In genomic region chr9:75146229-75146628, GRCh38 we compare ENCODE assay signal across 16 cellular contexts. TPM values are rescaled to one million over a fixed set of nuclear protein-coding genes. Genes with fewer than 3 reads are reported as not detected.
DNase-seq lines count a peak whose midpoint lies in the region; ATAC-seq, FAIRE-seq and TF ChIP-seq lines count a peak whose summit lies in the region.
"Had no signal": no experiment of that assay in that cellular context is flagged by ENCODE, and none has a peak within 500 bp of the region (broad histone marks: within the 10 kb centered on the region; RNA-seq: fewer than 3 reads in every experiment).

No MANE protein-coding gene starts in this region.

- peak overlapping the region; percentile 43 for H3K4me3 Mint-ChIP-seq in T-helper 2 cell treated with Interferon-gamma antibody and Interleukin-4, amounts not matched to agents 5 μg/mL and 100 μg/mL, for 36 hours
- H3K4me3 Mint-ChIP-seq in astrocyte (ENCODE audit: unreplicated experiment) = no peak overlapping the region
- peak overlapping the region in 8 of 10 donors; percentile 6 to 56 (median 45) for H3K4me3 Mint-ChIP-seq in naive thymus-derived CD4-positive, alpha-beta T cell

- no peaks in the 10 kb centered on the region for H3K79me2 ChIP-seq in astrocyte (ENCODE audit: insufficient read depth, low read length)

- H3K36me3 ChIP-seq in astrocyte (ENCODE audit: insufficient read depth, low read length) = peaks cover 9% of the 10 kb centered on the region
- H3K36me3 ChIP-seq in naive thymus-derived CD4-positive, alpha-beta T cell (ENCODE audit: control insufficient read depth in 2 of 3, insufficient read depth in 3 of 3, low read length in 3 of 3) = peaks cover 0 to 13% (median 0%) of the 10 kb centered on the region in 3 experiments

- H3K9me3 ChIP-seq in astrocyte (ENCODE audit: insufficient read depth, low read depth, low read length) = no peaks in the 10 kb centered on the region
- H3K9me3 ChIP-seq in naive thymus-derived CD4-positive, alpha-beta T cell (ENCODE audit: control insufficient read depth in 2 of 3, low read length in 3 of 3) = peaks cover 0 to 4% (median 0%) of the 10 kb centered on the region in 3 experiments
- H3K9me3 ChIP-seq: A549 had no signal

- no peak overlapping the region for H3K9ac ChIP-seq in astrocyte (ENCODE audit: low read length)

- H4K20me1 ChIP-seq in astrocyte (ENCODE audit: insufficient read depth, low read length) = no peaks in the 10 kb centered on the region

- DNase-seq in T-helper 2 cell treated with Interferon-gamma antibody and Interleukin-4, amounts not matched to agents 5 μg/mL and 100 μg/mL, for 36 hours (ENCODE audit: low spot score) = no peak
- DNase-seq in T-helper 2 cell (no peak), GM12891 (ENCODE audit: insufficient read length, low spot score) (no peak), astrocyte (ENCODE audit: low read depth) (peak; percentile 54), left colon (no peak), 8988T (no peak), NCI-H2196 (lab: John Stamatoyannopoulos, UW; ENCODE audit: unreplicated experiment) (no peak)
- no peak for DNase-seq in naive thymus-derived CD4-positive, alpha-beta T cell
- DNase-seq: activated CD4-positive, alpha-beta T cell treated with anti-CD3 and anti-CD28 coated beads for 4 hours; DMS79 treated with DMSO at 0.1 percent for 48 hours; H7; left cardiac atrium; NCI-H187 treated with DMSO at 0.1 percent for 48 hours had no signal

- peaks cover 71% of the 10 kb centered on the region for H3K36me3 Mint-ChIP-seq in T-helper 2 cell treated with Interferon-gamma antibody and Interleukin-4, amounts not matched to agents 5 μg/mL and 100 μg/mL, for 36 hours (ENCODE audit: low read depth)
- peaks cover 22% of the 10 kb centered on the region for H3K36me3 Mint-ChIP-seq in astrocyte (ENCODE audit: low read depth, unreplicated experiment)
- H3K36me3 Mint-ChIP-seq in naive thymus-derived CD4-positive, alpha-beta T cell = peaks cover 18 to 63% (median 43%) of the 10 kb centered on the region in 5 donors

- no peak overlapping the region for H3K27ac ChIP-seq in astrocyte (ENCODE audit: low read depth, low read length)
- H3K27ac ChIP-seq in naive thymus-derived CD4-positive, alpha-beta T cell (ENCODE audit: low read depth, low read length) = peak overlapping the region; percentile 28
- H3K27ac ChIP-seq: A549, tibial nerve had no signal

- POLR2A ChIA-PET in naive thymus-derived CD4-positive, alpha-beta T cell (lab: Charles Lee) = interaction anchor here (0.7 to 4.6 kb wide), 2 partner anchors 59 to 118 kb away, joined by 3 to 60 read pairs; partner anchors contain the start of genes NMRK1 and OSTF1

- CTCF ChIA-PET in naive thymus-derived CD4-positive, alpha-beta T cell (lab: Charles Lee) = interaction anchor here (1.1 kb wide), 1 partner anchor 17 kb away, joined by 4 read pairs; no protein-coding TSS in a partner anchor

- no peak for ATAC-seq in naive thymus-derived CD4-positive, alpha-beta T cell
- ATAC-seq in left colon = no peak
- ATAC-seq: A549, left cardiac atrium had no signal

- H3K4me2 ChIP-seq in astrocyte (ENCODE audit: low read length) = peak overlapping the region; percentile 1
- H3K4me2 ChIP-seq: A549 had no signal

- peaks cover 30% of the 10 kb centered on the region for H3K9me3 Mint-ChIP-seq in T-helper 2 cell treated with Interferon-gamma antibody and Interleukin-4, amounts not matched to agents 5 μg/mL and 100 μg/mL, for 36 hours
- H3K9me3 Mint-ChIP-seq in astrocyte (ENCODE audit: unreplicated experiment) = peaks cover 4% of the 10 kb centered on the region
- peaks cover 5 to 29% (median 20%) of the 10 kb centered on the region in 11 donors for H3K9me3 Mint-ChIP-seq in naive thymus-derived CD4-positive, alpha-beta T cell

- H3K4me1 Mint-ChIP-seq in T-helper 2 cell treated with Interferon-gamma antibody and Interleukin-4, amounts not matched to agents 5 μg/mL and 100 μg/mL, for 36 hours (ENCODE audit: low read depth) = peaks cover 57% of the 10 kb centered on the region
- H3K4me1 Mint-ChIP-seq in astrocyte (ENCODE audit: low read depth, unreplicated experiment) = peaks cover 36% of the 10 kb centered on the region
- H3K4me1 Mint-ChIP-seq in naive thymus-derived CD4-positive, alpha-beta T cell = peaks cover 38 to 95% (median 79%) of the 10 kb centered on the region in 7 donors

- peaks cover 22% of the 10 kb centered on the region for H3K4me1 ChIP-seq in astrocyte (ENCODE audit: insufficient read depth, low read length)
- peaks cover 54 to 70% of the 10 kb centered on the region in 2 donors for H3K4me1 ChIP-seq in naive thymus-derived CD4-positive, alpha-beta T cell (ENCODE audit: control insufficient read depth in 2 of 2, insufficient read depth in 2 of 2, low read length in 2 of 2)
- H3K4me1 ChIP-seq: A549 had no signal

- TF ChIP-seq POLR2A in GM12891 (IDR thresholded peaks at IDR 0.05; ENCODE audit: low read depth, low read length) = no peak

- no peaks in the 10 kb centered on the region for H3K27me3 Mint-ChIP-seq in T-helper 2 cell treated with Interferon-gamma antibody and Interleukin-4, amounts not matched to agents 5 μg/mL and 100 μg/mL, for 36 hours (ENCODE audit: low read depth)
- H3K27me3 Mint-ChIP-seq in astrocyte (ENCODE audit: low read depth, unreplicated experiment) = no peaks in the 10 kb centered on the region
- H3K27me3 Mint-ChIP-seq in naive thymus-derived CD4-positive, alpha-beta T cell = no peaks in the 10 kb centered on the region

- no peaks in the 10 kb centered on the region for H3K27me3 ChIP-seq in astrocyte (ENCODE audit: insufficient read depth, low read length)
- H3K27me3 ChIP-seq in naive thymus-derived CD4-positive, alpha-beta T cell (ENCODE audit: control insufficient read depth in 2 of 2, insufficient read depth in 2 of 2, low read length in 2 of 2) = no peaks in the 10 kb centered on the region
- H3K27me3 ChIP-seq: tibial nerve had no signal

- no peak for TF ChIP-seq CTCF in astrocyte (IDR thresholded peaks at IDR 0.05; ENCODE audit: insufficient read depth, low read depth, low read length)

- intact Hi-C loops in naive thymus-derived CD4-positive, alpha-beta T cell (cut with micrococcal nuclease) = loop anchor here (1.0 to 10.0 kb wide), 7 partner anchors 8 to 876 kb away; partner anchors contain the start of genes C9orf40 (in 1 of the 2), CARNMT1 (in 1 of the 2) and RORB (in 1 of the 2)
- intact Hi-C loops in left colon (cut with DNase I, micrococcal nuclease) = no loop called here

- no peak overlapping the region for H2AFZ ChIP-seq in astrocyte (ENCODE audit: low read depth, low read length)

- H3K27ac Mint-ChIP-seq in T-helper 2 cell treated with Interferon-gamma antibody and Interleukin-4, amounts not matched to agents 5 μg/mL and 100 μg/mL, for 36 hours = peak overlapping the region; percentile 55
- peak overlapping the region; percentile 73 for H3K27ac Mint-ChIP-seq in astrocyte (ENCODE audit: unreplicated experiment)
- H3K27ac Mint-ChIP-seq in naive thymus-derived CD4-positive, alpha-beta T cell = peak overlapping the region in 8 of 9 donors; percentile 40 to 84 (median 78)

- H3K4me3 ChIP-seq in astrocyte (ENCODE audit: insufficient read depth, low read depth, low read length) = no peak overlapping the region
- no peak overlapping the region for H3K4me3 ChIP-seq in naive thymus-derived CD4-positive, alpha-beta T cell (ENCODE audit: low read length)
- H3K4me3 ChIP-seq: A549, skin epidermis, tibial nerve had no signal

- FAIRE-seq in GM12891 (lab: Jason Lieb, UNC) (peak; percentile 23), astrocyte (lab: Jason Lieb, UNC) (peak; percentile 70)
- FAIRE-seq: A549 had no signal

TF ChIP-seq in GM12891, 5 proteins besides CTCF, POLR2A, EP300 and RAD21:
- TF ChIP-seq POU2F2 (IDR thresholded peaks at IDR 0.05; ENCODE audit: low read depth, low read length) (no peak), PAX5 (IDR thresholded peaks at IDR 0.05; ENCODE audit: insufficient read depth, low read length, severe bottlenecking) (no peak), TAF1 (IDR thresholded peaks at IDR 0.05; ENCODE audit: low read depth, low read length) (no peak), SPI1 (IDR thresholded peaks at IDR 0.05; ENCODE audit: low read depth, low read length) (no peak), POLR2AphosphoS5 (IDR thresholded peaks at IDR 0.05; ENCODE audit: low read depth, low read length) (no peak)

RNA-seq across cellular contexts. Expression of gene OSTF1, which starts 57.9 kb away (rescaled TPM):
- polyA plus RNA-seq in GM12891 (2012; ENCODE audit: low read depth, missing spikeins) = 37.2 TPM
- 43.0 and 43.3 TPM in 2 replicates for total RNA-seq in astrocyte
- total RNA-seq in naive thymus-derived CD4-positive, alpha-beta T cell = 10 to 100 TPM; 38.7 to 93.5 (median 46.2) TPM
- 100 to 1,000 TPM; 109 to 141 TPM for polyA plus RNA-seq in naive thymus-derived CD4-positive, alpha-beta T cell
- total RNA-seq in left colon = 10 to 100 TPM; 69.4 to 75.1 TPM

RNA-seq across cellular contexts. Expression of gene NMRK1, which starts 58.3 kb away (rescaled TPM):
- polyA plus RNA-seq in GM12891 (2012; ENCODE audit: low read depth, missing spikeins) = 5.6 TPM
- total RNA-seq in astrocyte = 15.1 and 15.2 TPM in 2 replicates
- 100 to 1,000 TPM in 2 of 5 experiments, 10 to 100 TPM in 3; 23.4 to 103 (median 58.1) TPM for total RNA-seq in naive thymus-derived CD4-positive, alpha-beta T cell
- polyA plus RNA-seq in naive thymus-derived CD4-positive, alpha-beta T cell = 10 to 100 TPM; 64.3 to 75.5 TPM
- total RNA-seq in left colon = 10 to 100 TPM; 17.0 to 28.4 TPM

Comparison
In these comparisons a context has a peak if more than half of its experiments do, and no peak if none do; other contexts are left out.
1. intact Hi-C loops: an anchor here in naive thymus-derived CD4-positive, alpha-beta T cell (1.0 to 10.0 kb wide); none called in left colon.